ENCODE assay signal across 21 cellular contexts in genomic region chr2:64442277-64442676, GRCh38. TPM values are rescaled to one million over a fixed set of nuclear protein-coding genes. Genes with fewer than 3 reads are reported as not detected.
DNase-seq lines count a peak whose midpoint lies in the region; ATAC-seq, FAIRE-seq and TF ChIP-seq lines count a peak whose summit lies in the region.
"Had no signal": no experiment of that assay in that cellular context is flagged by ENCODE, and none has a peak within 500 bp of the region (broad histone marks: within the 10 kb centered on the region; RNA-seq: fewer than 3 reads in every experiment).

No MANE protein-coding gene starts in this region.

- TF ChIP-seq EP300 in H1 (IDR thresholded peaks at IDR 0.05; ENCODE audit: borderline replicate concordance in 1 of 2, low read depth in 2 of 2, low read length in 2 of 2): no peak

- no peaks in the 10 kb centered on the region for H3K9me3 ChIP-seq in H1 (ENCODE audit: insufficient read depth in 2 of 2, low read depth in 1 of 2, low read length in 1 of 2)
- no peaks in the 10 kb centered on the region for H3K9me3 ChIP-seq in mucosa of descending colon
- no peaks in the 10 kb centered on the region for H3K9me3 ChIP-seq in WERI-Rb-1 (ENCODE audit: severe bottlenecking)
- H3K9me3 ChIP-seq in neuronal stem cell (replicated peaks in 1 of 2; ENCODE audit: control insufficient read depth in 2 of 2, insufficient read depth in 1 of 2, low read depth in 1 of 2, low read length in 2 of 2): no peaks in the 10 kb centered on the region
- H3K9me3 ChIP-seq: BLaER1, Caco-2 had no signal

- DNase-seq in GM23338 (ENCODE audit: low spot score) (no peak), H1 (ENCODE audit: low read depth in 1 of 2, low spot score in 2 of 2) (no peak), mucosa of descending colon (no peak), GF-D8 (lab: John Stamatoyannopoulos, UW) (no peak), WERI-Rb-1 (no peak), neuronal stem cell (ENCODE audit: low spot score) (no peak)
- DNase-seq: Caco-2; CD4-positive, CD25-positive, alpha-beta regulatory T cell; CD8-positive, alpha-beta T cell; DMS153; DND-41; GOT3 had no signal

- H4K5ac ChIP-seq in H1 (ENCODE audit: insufficient read length, low read depth, low read length): no peak overlapping the region

- H3K4ac ChIP-seq in H1 (replicated peaks; ENCODE audit: insufficient read length, low read depth, low read length) (peak overlapping the region; percentile 48), neuronal stem cell (ENCODE audit: low read length) (no peak overlapping the region)

- peak overlapping the region; percentile 5; the same call in 1 of the 2 replicates for H3K27ac Mint-ChIP-seq in GM23338
- H3K27ac Mint-ChIP-seq: B cell; CD8-positive, alpha-beta T cell had no signal

- no peaks in the 10 kb centered on the region for H3K36me3 Mint-ChIP-seq in GM23338 (ENCODE audit: low read depth)
- H3K36me3 Mint-ChIP-seq: CD4-positive, CD25-positive, alpha-beta regulatory T cell; CD8-positive, alpha-beta T cell had no signal

- H3K4me1 ChIP-seq in GM23338 (ENCODE audit: insufficient read depth) (peaks cover 10% of the 10 kb centered on the region), H1 (replicated peaks in 1 of 4; ENCODE audit: control insufficient read depth in 3 of 4, insufficient read depth in 4 of 4, low read length in 3 of 4) (no peaks in the 10 kb centered on the region; a peak in 1 of 7 replicates), mucosa of descending colon (ENCODE audit: low read depth) (no peaks in the 10 kb centered on the region), neuronal stem cell (ENCODE audit: control insufficient read depth in 2 of 2, insufficient read depth in 1 of 2, low read depth in 1 of 2, low read length in 2 of 2) (peaks cover 2 to 4% of the 10 kb centered on the region in 2 donors)
- H3K4me1 ChIP-seq: BLaER1 had no signal

- H2AFZ ChIP-seq in GM23338 (no peak overlapping the region), H1 (ENCODE audit: low read length) (no peak overlapping the region), neuronal stem cell (ENCODE audit: low read length) (no peak overlapping the region)

- H3K9me2 ChIP-seq in GM23338 (ENCODE audit: insufficient read depth): no peaks in the 10 kb centered on the region

- H2BK15ac ChIP-seq in H1 (ENCODE audit: low read length) (no peak overlapping the region), neuronal stem cell (ENCODE audit: low read length) (no peak overlapping the region)

- no peak for TF ChIP-seq CTCF in GM23338 (conservative IDR thresholded peaks at IDR 0.05; ENCODE audit: low read depth in 2 of 2)
- TF ChIP-seq CTCF in H1 (IDR thresholded peaks at IDR 0.05; ENCODE audit: control extremely low read depth in 1 of 3, insufficient read depth in 1 of 3, low read depth in 1 of 3, low read length in 3 of 3): no peak
- no peak for TF ChIP-seq CTCF in mucosa of descending colon (IDR thresholded peaks at IDR 0.05)
- TF ChIP-seq CTCF in WERI-Rb-1 (IDR thresholded peaks at IDR 0.05; ENCODE audit: low read depth, low read length): no peak

- TF ChIP-seq RAD21 in H1 (IDR thresholded peaks at IDR 0.05 in 1 of 2, conservative IDR thresholded peaks at IDR 0.05 in 1 of 2; ENCODE audit: low read depth in 2 of 2, low read length in 2 of 2): no peak

- H3K4me2 ChIP-seq in GM23338 (no peak overlapping the region), H1 (ENCODE audit: insufficient read depth in 1 of 2, low read depth in 2 of 2, low read length in 2 of 2) (no peak overlapping the region), neuronal stem cell (ENCODE audit: insufficient read depth, low read length, poor library complexity, severe bottlenecking) (no peak overlapping the region)
- H3K4me2 ChIP-seq: BLaER1 had no signal

- H3K23me2 ChIP-seq in H1 (ENCODE audit: low read depth, low read length): no peaks in the 10 kb centered on the region

- H4K91ac ChIP-seq in H1 (replicated peaks; ENCODE audit: insufficient read length, low read length): no peak overlapping the region
- H4K91ac ChIP-seq in neuronal stem cell (ENCODE audit: low read depth, low read length, poor library complexity): no peak overlapping the region

- POLR2A ChIA-PET in H1 (lab: Charles Lee; ENCODE audit: partially characterized antibody): interaction anchor here (0.6 to 1.2 kb wide), 3 partner anchors 16 to 111 kb away, joined by 3 read pairs; no protein-coding TSS in a partner anchor

- CTCF ChIA-PET in H1 (lab: Charles Lee; ENCODE audit: partially characterized antibody): interaction anchor here (0.8 to 1.1 kb wide), 2 partner anchors 46 to 111 kb away, joined by 3 read pairs; no protein-coding TSS in a partner anchor

- H3K23ac ChIP-seq in H1 (ENCODE audit: insufficient read length): no peak overlapping the region
- H3K23ac ChIP-seq in neuronal stem cell (ENCODE audit: low read depth, low read length, poor library complexity): no peak overlapping the region

- no peaks in the 10 kb centered on the region for H3F3A ChIP-seq in GM23338 (replicated peaks; ENCODE audit: low read depth)

- H3K9me3 Mint-ChIP-seq in GM23338: no peaks in the 10 kb centered on the region
- H3K9me3 Mint-ChIP-seq: CD8-positive, alpha-beta T cell had no signal

- no peak overlapping the region for H2BK120ac ChIP-seq in H1 (replicated peaks; ENCODE audit: low read depth, low read length)
- H2BK120ac ChIP-seq in neuronal stem cell (ENCODE audit: low read depth, low read length): no peak overlapping the region

- intact Hi-C loops in mucosa of descending colon (cut with DNase I, micrococcal nuclease): no loop called here

- peaks cover 5% of the 10 kb centered on the region for H3K27me3 Mint-ChIP-seq in GM23338 (ENCODE audit: insufficient read depth, low read depth, poor library complexity)

- WGBS in H1 (ENCODE audit: extremely low coverage in 1 of 2, insufficient coverage in 1 of 2, insufficient read length in 1 of 2, insufficient replicate concordance in 2 of 2, low coverage in 1 of 2, low lambda C conversion rate in 2 of 2, missing lambda C conversion rate in 1 of 2), 2 experiments: 85% methylated on average over 4 of the region's 4 CpGs; no CpG with 5 or more reads in 1 of the 2 experiments
- WGBS in neuronal stem cell (ENCODE audit: extremely low coverage in 2 of 2, insufficient read length in 2 of 2, insufficient replicate concordance in 1 of 2), 2 donors: no CpG with 5 or more reads among the region's 4 CpGs

- H3K27me3 ChIP-seq in GM23338 (ENCODE audit: insufficient read depth) (no peaks in the 10 kb centered on the region), H1 (replicated peaks in 1 of 4; ENCODE audit: control insufficient read depth in 3 of 4, extremely low read depth in 1 of 4, insufficient read depth in 3 of 4, low read length in 3 of 4) (no peaks in the 10 kb centered on the region), WERI-Rb-1 (ENCODE audit: insufficient read depth, low read depth, severe bottlenecking) (peaks cover 7% of the 10 kb centered on the region), neuronal stem cell (ENCODE audit: control insufficient read depth in 3 of 3, insufficient read depth in 3 of 3, low read depth in 1 of 3, low read length in 3 of 3) (no peaks in the 10 kb centered on the region)
- H3K27me3 ChIP-seq: BLaER1 had no signal

- H2BK5ac ChIP-seq in H1 (ENCODE audit: low read depth, low read length) (no peak overlapping the region), neuronal stem cell (ENCODE audit: low read length) (no peak overlapping the region)

- H3K36me3 ChIP-seq in GM23338 (ENCODE audit: insufficient read depth): no peaks in the 10 kb centered on the region
- H3K36me3 ChIP-seq in H1 (ENCODE audit: control insufficient read depth in 2 of 4, insufficient read depth in 4 of 4, low read length in 3 of 4): no peaks in the 10 kb centered on the region
- no peaks in the 10 kb centered on the region for H3K36me3 ChIP-seq in mucosa of descending colon (ENCODE audit: low read depth)
- no peaks in the 10 kb centered on the region for H3K36me3 ChIP-seq in WERI-Rb-1
- H3K36me3 ChIP-seq in neuronal stem cell (replicated peaks in 1 of 2; ENCODE audit: control insufficient read depth in 2 of 2, insufficient read depth in 2 of 2, low read length in 2 of 2): no peaks in the 10 kb centered on the region
- H3K36me3 ChIP-seq: BLaER1 had no signal

- ATAC-seq in GM23338 (no peak; the same call in 2 of the 3 replicates), mucosa of descending colon (peak; percentile 71)
- ATAC-seq: CD8-positive, alpha-beta T cell; HCT116 had no signal

- H4K20me1 ChIP-seq in GM23338 (replicated peaks; ENCODE audit: insufficient read depth) (no peaks in the 10 kb centered on the region), H1 (replicated peaks in 1 of 2; ENCODE audit: control insufficient read depth in 1 of 2, insufficient read depth in 2 of 2, low read length in 2 of 2) (no peaks in the 10 kb centered on the region)
- H4K20me1 ChIP-seq: BLaER1 had no signal

- no peak overlapping the region for H3K14ac ChIP-seq in H1 (ENCODE audit: insufficient read length)
- no peak overlapping the region for H3K14ac ChIP-seq in neuronal stem cell (ENCODE audit: low read length)

- H3K4me3 ChIP-seq in GM23338 (no peak overlapping the region), H1 (ENCODE audit: extremely low read depth in 1 of 4, insufficient read depth in 2 of 4, low read depth in 3 of 4, low read length in 4 of 4) (no peak overlapping the region), mucosa of descending colon (no peak overlapping the region), WERI-Rb-1 (ENCODE audit: low read depth, low read length) (no peak overlapping the region), neuronal stem cell (ENCODE audit: low read length in 2 of 2) (no peak overlapping the region)
- H3K4me3 ChIP-seq: BLaER1 had no signal

- H3K79me1 ChIP-seq in H1 (ENCODE audit: low read depth, low read length): no peaks in the 10 kb centered on the region
- no peaks in the 10 kb centered on the region for H3K79me1 ChIP-seq in neuronal stem cell (ENCODE audit: low read depth, low read length)

- TF ChIP-seq POLR2A in H1 (IDR thresholded peaks at IDR 0.05; ENCODE audit: control extremely low read depth in 1 of 2, low read depth in 2 of 2, low read length in 2 of 2): no peak

- H2BK12ac ChIP-seq in H1 (ENCODE audit: low read depth, low read length) (no peak overlapping the region; the same call in 1 of the 2 replicates), neuronal stem cell (ENCODE audit: low read length) (no peak overlapping the region)

- peaks cover 19% of the 10 kb centered on the region for H3K4me1 Mint-ChIP-seq in GM23338
- H3K4me1 Mint-ChIP-seq: B cell; CD4-positive, CD25-positive, alpha-beta regulatory T cell had no signal

- no peak overlapping the region for H3K18ac ChIP-seq in H1 (ENCODE audit: extremely low read depth, low read length)
- H3K18ac ChIP-seq in neuronal stem cell (ENCODE audit: low read length): no peak overlapping the region

- H2BK20ac ChIP-seq in H1 (ENCODE audit: low read length): no peak overlapping the region; the same call in 1 of the 2 replicates

- no peak for FAIRE-seq in H1 (lab: Jason Lieb, UNC)
- FAIRE-seq: A204.1, G401.6, GM12891, GM18507 had no signal

- no peak overlapping the region for H4K8ac ChIP-seq in H1 (ENCODE audit: extremely low read depth, insufficient read depth, low read length)
- no peak overlapping the region for H4K8ac ChIP-seq in neuronal stem cell (ENCODE audit: low read depth, low read length)

- H3K27ac ChIP-seq in GM23338 (ENCODE audit: low read depth): no peak overlapping the region
- no peak overlapping the region for H3K27ac ChIP-seq in H1 (ENCODE audit: low read depth, low read length)
- no peak overlapping the region for H3K27ac ChIP-seq in WERI-Rb-1
- H3K27ac ChIP-seq in neuronal stem cell (replicated peaks; ENCODE audit: low read length): no peak overlapping the region
- H3K27ac ChIP-seq: 22Rv1, BLaER1, C4-2B had no signal

- H3K56ac ChIP-seq in H1 (replicated peaks; ENCODE audit: insufficient read length, low read depth, low read length): no peak overlapping the region

- H3K79me2 ChIP-seq in GM23338 (replicated peaks; ENCODE audit: insufficient read depth) (no peaks in the 10 kb centered on the region), H1 (ENCODE audit: control insufficient read depth in 1 of 2, insufficient read depth in 2 of 2, low read length in 2 of 2) (no peaks in the 10 kb centered on the region)

- no peak overlapping the region for H3K4me3 Mint-ChIP-seq in GM23338
- H3K4me3 Mint-ChIP-seq: B cell; CD4-positive, CD25-positive, alpha-beta regulatory T cell; CD8-positive, alpha-beta T cell had no signal

- no peak overlapping the region for H3K9ac ChIP-seq in H1 (replicated peaks in 1 of 4; ENCODE audit: extremely low read depth in 1 of 4, low read depth in 3 of 4, low read length in 3 of 4)
- H3K9ac ChIP-seq in neuronal stem cell (ENCODE audit: low read depth, low read length, poor library complexity): no peak overlapping the region
- H3K9ac ChIP-seq: BLaER1 had no signal

- H2AK5ac ChIP-seq in H1 (ENCODE audit: low read depth, low read length): no peak overlapping the region
- no peak overlapping the region for H2AK5ac ChIP-seq in neuronal stem cell (ENCODE audit: low read depth, low read length)

RNA-seq across cellular contexts. Expression of gene LGALSL, which starts 11.7 kb away (rescaled TPM):
- 18.5 and 20.6 TPM in 2 replicates for total RNA-seq in GM23338 (2014; rRNA removed; shearing (Covaris generic))
- 19.0 and 28.4 TPM in 2 replicates for polyA plus RNA-seq in GM23338 (2016; fragmentation: Nextera tagmentation; extraction: Ambion mirVana)
- 29.2 and 32.3 TPM in 2 replicates for total RNA-seq in H1 (2021; fragmentation: NEBNext Ultra II Directional; extraction: Animal tissue kit (Norgen Biotek cat#: 25700))
- 13.6 and 14.0 TPM in 2 replicates for polyA plus RNA-seq in H1 (2011; rRNA removed)
- 13.6 TPM for polyA plus RNA-seq in H1 (2011; cell fraction: cytosol; rRNA removed)
- 12.2 TPM for polyA plus RNA-seq in H1 (2011; cell fraction: nucleus; rRNA removed)
- polyA plus RNA-seq in H1 (2012, experiment 1 of 2): 24.4 to 46.0 TPM (median 31.0 TPM) in 4 replicates
- polyA plus RNA-seq in H1 (2012, experiment 2 of 2): 7.0 TPM
- 9.9 TPM for polyA plus RNA-seq in H1 (2013, experiment 1 of 2)
- polyA plus RNA-seq in H1 (2013, experiment 2 of 2): 9.4 TPM
- 31.9 and 36.8 TPM in 2 replicates for polyA minus RNA-seq in H1 (2011; rRNA and poly(A)+ RNA removed)
- polyA minus RNA-seq in H1 (2011; cell fraction: cytosol; rRNA and poly(A)+ RNA removed): 13.7 TPM
- 10.4 TPM for polyA minus RNA-seq in H1 (2011; cell fraction: nucleus; rRNA and poly(A)+ RNA removed)
- total RNA-seq in mucosa of descending colon: 10 to 100 TPM; 30.7 to 40.9 (median 37.6) TPM
- 23.9 TPM for polyA plus RNA-seq in neuronal stem cell (2013, experiment 1 of 2)
- polyA plus RNA-seq in neuronal stem cell (2013, experiment 2 of 2): 24.5 TPM
